Comparison of ENCODE assay signal across 16 cellular contexts in the genomic region with DNA sequence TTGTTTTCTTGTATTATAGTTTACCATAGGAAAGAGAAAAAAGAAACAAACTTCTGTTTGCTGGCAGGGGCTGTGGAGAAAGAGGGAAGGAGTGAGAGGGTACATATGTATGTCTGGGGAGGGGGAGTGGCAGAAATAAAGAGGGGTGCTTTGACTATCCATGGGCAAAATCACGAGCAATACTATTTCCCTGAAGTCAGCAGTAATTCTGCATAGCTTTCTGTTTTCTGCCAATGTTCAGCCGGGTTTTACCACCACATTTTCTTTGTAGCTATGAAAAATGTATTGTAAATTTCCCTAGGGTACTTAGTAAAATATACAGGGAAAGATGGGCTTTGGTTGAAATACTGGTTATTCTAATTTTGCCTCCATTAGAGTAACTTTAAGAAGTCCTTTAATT.
"Had no signal": no experiment of that assay in that cellular context is flagged by ENCODE, and none has a peak within 500 bp of the region (broad histone marks: within the 10 kb centered on the region; RNA-seq: fewer than 3 reads in every experiment).

No MANE protein-coding gene starts in this region.

- ATAC-seq: heart left ventricle; left lung; natural killer cell treated with Interleukin-12 subunit alpha and Interleukin-12 subunit beta and Interleukin-15 and Interleukin-18, amount 100 ng/mL, for 72 hours; pancreas had no signal

- H3K9me3 Mint-ChIP-seq: activated CD4-positive, alpha-beta memory T cell treated with anti-CD3 and anti-CD28 coated beads, Interleukin-2, amount 10 ng/mL, durations not matched to agents 7 days and 5 days; activated naive CD8-positive, alpha-beta T cell treated with anti-CD3 and anti-CD28 coated beads, Interleukin-2, amount 10 ng/mL, durations not matched to agents 7 days and 5 days; natural killer cell treated with Interleukin-12 subunit alpha and Interleukin-12 subunit beta and Interleukin-15 and Interleukin-18, amount 100 ng/mL, for 72 hours; T-helper 2 cell treated with Interferon-gamma antibody and Interleukin-4, amounts not matched to agents 5 μg/mL and 100 μg/mL, for 36 hours had no signal

- H3K27me3 Mint-ChIP-seq: activated CD4-positive, alpha-beta memory T cell treated with anti-CD3 and anti-CD28 coated beads, Interleukin-2, amount 10 ng/mL, durations not matched to agents 7 days and 5 days; activated naive CD8-positive, alpha-beta T cell treated with anti-CD3 and anti-CD28 coated beads, Interleukin-2, amount 10 ng/mL, durations not matched to agents 7 days and 5 days; natural killer cell treated with Interleukin-12 subunit alpha and Interleukin-12 subunit beta and Interleukin-15 and Interleukin-18, amount 100 ng/mL, for 72 hours had no signal

- H3K27ac ChIP-seq: heart left ventricle, left lung, pancreas had no signal

- H3K27me3 ChIP-seq: heart left ventricle, left lung, pancreas, tibial nerve had no signal

- H3K27ac Mint-ChIP-seq: activated CD4-positive, alpha-beta memory T cell treated with anti-CD3 and anti-CD28 coated beads, Interleukin-2, amount 10 ng/mL, durations not matched to agents 7 days and 5 days; activated naive CD8-positive, alpha-beta T cell treated with anti-CD3 and anti-CD28 coated beads, Interleukin-2, amount 10 ng/mL, durations not matched to agents 7 days and 5 days; natural killer cell treated with Interleukin-12 subunit alpha and Interleukin-12 subunit beta and Interleukin-15 and Interleukin-18, amount 100 ng/mL, for 72 hours; T-helper 2 cell treated with Interferon-gamma antibody and Interleukin-4, amounts not matched to agents 5 μg/mL and 100 μg/mL, for 36 hours had no signal

- H3K36me3 Mint-ChIP-seq: activated naive CD8-positive, alpha-beta T cell treated with anti-CD3 and anti-CD28 coated beads, Interleukin-2, amount 10 ng/mL, durations not matched to agents 7 days and 5 days had no signal

- H3K9me3 ChIP-seq: heart left ventricle, left lung, pancreas, tibial nerve had no signal

- H3K4me1 Mint-ChIP-seq: activated CD4-positive, alpha-beta memory T cell treated with anti-CD3 and anti-CD28 coated beads, Interleukin-2, amount 10 ng/mL, durations not matched to agents 7 days and 5 days; activated naive CD8-positive, alpha-beta T cell treated with anti-CD3 and anti-CD28 coated beads, Interleukin-2, amount 10 ng/mL, durations not matched to agents 7 days and 5 days had no signal

- H3K4me3 ChIP-seq: heart left ventricle, left lung, pancreas, tibial nerve had no signal

- DNase-seq: activated CD4-positive, alpha-beta memory T cell treated with anti-CD3 and anti-CD28 coated beads, Interleukin-2, amount 10 ng/mL, durations not matched to agents 7 days and 5 days; activated CD4-positive, alpha-beta T cell treated with anti-CD3 and anti-CD28 coated beads for 1 hour; activated gamma-delta T cell treated with Interleukin-2 at 50 U/mL for 16 hours; activated naive CD8-positive, alpha-beta T cell treated with anti-CD3 and anti-CD28 coated beads, Interleukin-2, amount 10 ng/mL, durations not matched to agents 7 days and 5 days; activated T-cell treated with anti-CD3 and anti-CD28 coated beads, Interleukin-2, amount 50 U/mL, for 48 hours; anterior cingulate cortex; foreskin melanocyte; heart left ventricle; left lung; pancreas; retina had no signal

- FAIRE-seq: bronchial epithelial cell, endothelial cell of umbilical vein, pancreas had no signal

- H3K4me3 Mint-ChIP-seq: activated CD4-positive, alpha-beta memory T cell treated with anti-CD3 and anti-CD28 coated beads, Interleukin-2, amount 10 ng/mL, durations not matched to agents 7 days and 5 days; activated naive CD8-positive, alpha-beta T cell treated with anti-CD3 and anti-CD28 coated beads, Interleukin-2, amount 10 ng/mL, durations not matched to agents 7 days and 5 days; natural killer cell treated with Interleukin-12 subunit alpha and Interleukin-12 subunit beta and Interleukin-15 and Interleukin-18, amount 100 ng/mL, for 72 hours; T-helper 2 cell treated with Interferon-gamma antibody and Interleukin-4, amounts not matched to agents 5 μg/mL and 100 μg/mL, for 36 hours had no signal

- H3K4me1 ChIP-seq: heart left ventricle, left lung, pancreas, tibial nerve had no signal
